7 cellular contexts compared by ENCODE assay signal in the genomic region with DNA sequence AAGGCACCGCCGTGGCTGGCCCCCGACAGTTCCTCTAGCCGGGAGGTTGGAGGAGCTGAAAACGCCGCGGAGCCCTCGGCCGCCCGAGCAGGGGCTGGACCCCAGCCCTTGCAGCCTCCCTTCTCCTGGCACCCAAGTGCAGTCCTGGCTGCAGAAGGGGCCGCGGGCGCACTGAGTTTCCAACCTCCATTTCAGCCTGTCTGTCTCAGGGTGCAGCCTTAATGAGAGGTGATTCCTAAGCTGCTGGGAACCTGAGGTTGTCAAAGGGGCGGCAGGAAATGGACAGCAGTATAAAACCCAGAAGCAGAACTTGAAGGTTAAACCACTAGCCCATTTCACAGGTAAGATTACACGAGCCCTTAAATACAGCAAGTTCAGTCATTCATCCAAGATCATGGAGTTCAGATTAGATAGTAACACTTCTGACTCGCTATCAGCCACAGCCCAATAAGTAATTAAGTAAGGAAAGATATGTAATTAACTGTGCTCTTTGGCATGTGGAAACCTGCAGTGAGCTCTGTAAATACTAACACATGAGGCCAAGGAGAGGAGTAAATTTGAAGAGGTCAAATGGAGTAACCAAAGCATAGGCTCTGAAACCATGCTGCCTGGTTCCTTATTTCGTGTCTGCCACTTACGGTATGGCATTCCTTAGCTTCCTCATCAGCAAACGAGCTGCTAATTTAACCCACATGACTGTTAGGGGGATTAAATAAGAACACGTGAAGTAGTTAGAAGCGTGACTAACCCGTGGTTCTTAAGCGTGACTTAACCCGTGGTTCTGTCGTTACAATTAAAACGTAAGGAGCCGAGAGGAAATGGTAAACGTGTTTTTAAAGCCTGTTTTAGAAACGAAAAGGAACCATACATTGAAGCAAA. TPM values are rescaled to one million over a fixed set of nuclear protein-coding genes. Genes with fewer than 3 reads are reported as not detected.
DNase-seq lines count a peak whose midpoint lies in the region; ATAC-seq and TF ChIP-seq lines count a peak whose summit lies in the region.

No MANE protein-coding gene starts in this region.

- TF ChIP-seq CTCF in GM06990 (IDR thresholded peaks at IDR 0.05; ENCODE audit: insufficient read depth, low read length, poor library complexity, severe bottlenecking) (no peak), neutrophil (IDR thresholded peaks at IDR 0.05) (no peak)

- H3K27ac Mint-ChIP-seq in activated T-helper 17 cell treated with anti-CD3 and anti-CD28 coated beads, Interleukin-2, amount 50 U/mL, for 72 hours, result peak overlapping the region; percentile 97

- H3K36me3 Mint-ChIP-seq in activated T-helper 17 cell treated with anti-CD3 and anti-CD28 coated beads, Interleukin-2, amount 50 U/mL, for 72 hours (ENCODE audit: low read depth), result peaks cover 48% of the 10 kb centered on the region

- peak overlapping the region; percentile 87 for H3K4me3 Mint-ChIP-seq in activated T-helper 17 cell treated with anti-CD3 and anti-CD28 coated beads, Interleukin-2, amount 50 U/mL, for 72 hours

- ATAC-seq in HG02678 (IDR thresholded peaks at IDR 0.05; ENCODE audit: unreplicated experiment) (peak; percentile 6), HG02623 (IDR thresholded peaks at IDR 0.05; ENCODE audit: unreplicated experiment) (no peak)
- ATAC-seq in activated T-helper 17 cell treated with anti-CD3 and anti-CD28 coated beads, Interleukin-2, amount 50 U/mL, for 72 hours (replicated peaks), result peak; percentile 11

- H3K9me3 ChIP-seq in neutrophil, result no peaks in the 10 kb centered on the region

- peak; percentile 29 for DNase-seq in GM06990 (ENCODE audit: extremely low read depth, insufficient read length)
- peak; percentile 74 to 97 for DNase-seq in NOMO-1 (lab: John Stamatoyannopoulos, UW; ENCODE audit: unreplicated experiment in 2 of 2)
- DNase-seq in foreskin melanocyte, result peak; percentile 97

- H3K27me3 ChIP-seq in GM06990 (replicated peaks; ENCODE audit: control insufficient read depth, insufficient read depth, low read length), result no peaks in the 10 kb centered on the region
- H3K27me3 ChIP-seq in neutrophil, result no peaks in the 10 kb centered on the region

- no peaks in the 10 kb centered on the region for H3K27me3 Mint-ChIP-seq in activated T-helper 17 cell treated with anti-CD3 and anti-CD28 coated beads, Interleukin-2, amount 50 U/mL, for 72 hours

- H3K4me1 ChIP-seq in neutrophil (ENCODE audit: control insufficient read depth in 1 of 2, insufficient read depth in 1 of 2, low read depth in 1 of 2, low read length in 1 of 2), result peaks cover 16 to 22% of the 10 kb centered on the region in 2 experiments

- H3K36me3 ChIP-seq in GM06990 (ENCODE audit: control insufficient read depth, insufficient read depth, low read length), result no peaks in the 10 kb centered on the region
- no peaks in the 10 kb centered on the region for H3K36me3 ChIP-seq in neutrophil

- H3K4me3 ChIP-seq in GM06990 (replicated peaks; ENCODE audit: low read depth, low read length) (peak overlapping the region; percentile 67), neutrophil (ENCODE audit: low read depth in 1 of 2, low read length in 1 of 2) (peak overlapping the region; percentile 83 to 84)

- peaks cover 21% of the 10 kb centered on the region for H3K4me1 Mint-ChIP-seq in activated T-helper 17 cell treated with anti-CD3 and anti-CD28 coated beads, Interleukin-2, amount 50 U/mL, for 72 hours

- H3K27ac ChIP-seq in neutrophil, result peak overlapping the region; percentile 91

- H3K9me3 Mint-ChIP-seq in activated T-helper 17 cell treated with anti-CD3 and anti-CD28 coated beads, Interleukin-2, amount 50 U/mL, for 72 hours, result no peaks in the 10 kb centered on the region

RNA-seq across cellular contexts. Expression of gene SETDB2, which starts 0.7 kb away (rescaled TPM):
- 10 to 100 TPM; 14.1 to 16.3 TPM for total RNA-seq in activated T-helper 17 cell treated with anti-CD3 and anti-CD28 coated beads, Interleukin-2, amount 50 U/mL, for 72 hours

RNA-seq across cellular contexts. Expression of gene CAB39L, which starts 0.9 kb away (rescaled TPM):
- 10 to 100 TPM in 1 of 2 donors, 1 to 10 TPM in 1; 5.1 to 13.8 TPM for total RNA-seq in activated T-helper 17 cell treated with anti-CD3 and anti-CD28 coated beads, Interleukin-2, amount 50 U/mL, for 72 hours

RNA-seq across cellular contexts. Expression of gene PHF11, which starts 51.0 kb away (rescaled TPM):
- 10 to 100 TPM; 64.5 to 94.8 TPM for total RNA-seq in activated T-helper 17 cell treated with anti-CD3 and anti-CD28 coated beads, Interleukin-2, amount 50 U/mL, for 72 hours

Comparison
In these comparisons a context has a peak if more than half of its experiments do, and no peak if none do; other contexts are left out.
1. DNase-seq: peak in every context shown above with its lines; median percentile 97 in foreskin melanocyte; 86 in NOMO-1; 29 in GM06990.